ENCODE assay signal across 8 cellular contexts in the genomic region with DNA sequence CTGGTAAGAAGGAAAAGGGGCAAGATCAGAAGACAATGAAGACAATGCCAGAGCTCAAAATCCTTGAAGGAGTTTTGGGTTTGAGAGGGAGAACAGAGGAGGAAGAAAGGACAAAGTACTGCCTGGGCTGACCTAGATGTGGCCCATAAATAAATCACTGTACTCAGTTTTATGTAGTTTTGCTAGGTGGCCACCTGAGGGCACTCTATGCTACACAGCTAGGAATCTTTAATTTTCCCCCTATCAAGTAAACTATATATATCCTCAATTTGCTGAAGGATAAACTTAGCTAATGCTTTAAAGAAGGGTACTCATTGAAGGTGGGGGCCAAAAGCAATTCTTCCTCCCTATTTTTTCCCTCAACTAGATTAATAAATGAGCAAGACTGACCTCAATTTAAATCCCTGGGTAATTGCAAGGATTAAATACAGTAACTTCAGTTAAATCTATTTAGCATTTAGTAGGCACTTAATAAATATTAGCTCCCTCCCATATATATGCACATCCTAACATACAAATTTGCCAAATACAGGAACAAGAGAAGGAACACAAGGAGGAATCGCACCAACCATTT.
DNase-seq lines count a peak whose midpoint lies in the region; ATAC-seq, FAIRE-seq and TF ChIP-seq lines count a peak whose summit lies in the region.

No MANE protein-coding gene starts in this region.

- peak; percentile 15 to 48 for DNase-seq in A549 (ENCODE audit: low read depth in 1 of 2, low spot score in 1 of 2)
- DNase-seq in EL = peak; percentile 7
- peak; percentile 59 for DNase-seq in GM23338 (ENCODE audit: low spot score)
- peak; percentile 25 for DNase-seq in KG1 (lab: John Stamatoyannopoulos, UW)
- peak; percentile 12 for DNase-seq in fibroblast of the conjunctiva (ENCODE audit: low read depth)
- DNase-seq in occipital lobe (lab: John Stamatoyannopoulos, UW) = peak; percentile 12
- DNase-seq in activated T-helper 1 cell treated with anti-CD3 and anti-CD28 coated beads, Interleukin-12 subunit alpha, Interleukin-12 subunit beta, Interleukin-2, Interleukin-4 antibody, amounts not matched to agents 30 ng/mL and 10 ng/mL and 1 ng/mL, durations not matched to agents 14 hours and 24 hours and 36 hours (ENCODE audit: low spot score) = no peak

- H3K4me2 ChIP-seq in A549 = no peak overlapping the region
- H3K4me2 ChIP-seq in GM23338 = no peak overlapping the region

- H3K4me1 ChIP-seq in A549 = no peaks in the 10 kb centered on the region
- peaks cover 6% of the 10 kb centered on the region for H3K4me1 ChIP-seq in GM23338 (ENCODE audit: insufficient read depth)

- no peaks in the 10 kb centered on the region for H3K9me2 ChIP-seq in GM23338 (ENCODE audit: insufficient read depth)

- peak; percentile 13 to 25; a peak in 2 of 5 replicates for TF ChIP-seq RAD21 in A549 (conservative IDR thresholded peaks at IDR 0.05 in 1 of 2, IDR thresholded peaks at IDR 0.05 in 1 of 2)

- H2AFZ ChIP-seq in GM23338 = no peak overlapping the region

- ATAC-seq in A549 = peak; percentile 84 to 92
- peak; percentile 82 for ATAC-seq in GM23338
- ATAC-seq in SK-N-SH treated with all-trans-retinoic acid at 6 μM for 48 hours = peak; percentile 94

- CTCF ChIA-PET in A549 (lab: Yijun Ruan, JAX) = interaction anchor here (0.7 to 2.0 kb wide), 22 partner anchors 8 to 1546 kb away, joined by 3 to 14 read pairs (median 4); no protein-coding TSS in a partner anchor

- no peaks in the 10 kb centered on the region for H3K27me3 Mint-ChIP-seq in GM23338 (ENCODE audit: insufficient read depth, low read depth, poor library complexity)
- no peaks in the 10 kb centered on the region for H3K27me3 Mint-ChIP-seq in activated T-helper 1 cell treated with anti-CD3 and anti-CD28 coated beads, Interleukin-12 subunit alpha, Interleukin-12 subunit beta, Interleukin-2, Interleukin-4 antibody, amounts not matched to agents 30 ng/mL and 10 ng/mL and 1 ng/mL, durations not matched to agents 14 hours and 24 hours and 36 hours (ENCODE audit: insufficient read depth)

- no peak overlapping the region for H3K27ac Mint-ChIP-seq in GM23338
- no peak overlapping the region for H3K27ac Mint-ChIP-seq in activated T-helper 1 cell treated with anti-CD3 and anti-CD28 coated beads, Interleukin-12 subunit alpha, Interleukin-12 subunit beta, Interleukin-2, Interleukin-4 antibody, amounts not matched to agents 30 ng/mL and 10 ng/mL and 1 ng/mL, durations not matched to agents 14 hours and 24 hours and 36 hours

- H3K9me3 Mint-ChIP-seq in GM23338 = no peaks in the 10 kb centered on the region
- H3K9me3 Mint-ChIP-seq in activated T-helper 1 cell treated with anti-CD3 and anti-CD28 coated beads, Interleukin-12 subunit alpha, Interleukin-12 subunit beta, Interleukin-2, Interleukin-4 antibody, amounts not matched to agents 30 ng/mL and 10 ng/mL and 1 ng/mL, durations not matched to agents 14 hours and 24 hours and 36 hours = no peaks in the 10 kb centered on the region

- TF ChIP-seq POLR2A in A549 (IDR thresholded peaks at IDR 0.05; ENCODE audit: low read length) = no peak

- no peaks in the 10 kb centered on the region for H4K20me1 ChIP-seq in GM23338 (replicated peaks; ENCODE audit: insufficient read depth)

- WGBS in A549 (ENCODE audit: missing lambda C conversion rate) = 67% methylated on average over 1 of the region's 1 CpG

- FAIRE-seq in A549 (lab: Jason Lieb, UNC) = no peak

- peaks cover 9% of the 10 kb centered on the region for H3K4me1 Mint-ChIP-seq in GM23338
- H3K4me1 Mint-ChIP-seq in activated T-helper 1 cell treated with anti-CD3 and anti-CD28 coated beads, Interleukin-12 subunit alpha, Interleukin-12 subunit beta, Interleukin-2, Interleukin-4 antibody, amounts not matched to agents 30 ng/mL and 10 ng/mL and 1 ng/mL, durations not matched to agents 14 hours and 24 hours and 36 hours (ENCODE audit: low read depth) = peaks cover 8% of the 10 kb centered on the region

- H3K27ac ChIP-seq in A549 (no peak overlapping the region), GM23338 (ENCODE audit: low read depth) (no peak overlapping the region)

- no peaks in the 10 kb centered on the region for H3K27me3 ChIP-seq in GM23338 (ENCODE audit: insufficient read depth)

- H3K4me3 Mint-ChIP-seq in GM23338 = no peak overlapping the region
- H3K4me3 Mint-ChIP-seq in activated T-helper 1 cell treated with anti-CD3 and anti-CD28 coated beads, Interleukin-12 subunit alpha, Interleukin-12 subunit beta, Interleukin-2, Interleukin-4 antibody, amounts not matched to agents 30 ng/mL and 10 ng/mL and 1 ng/mL, durations not matched to agents 14 hours and 24 hours and 36 hours = no peak overlapping the region

- H3K36me3 Mint-ChIP-seq in GM23338 (ENCODE audit: low read depth) = no peaks in the 10 kb centered on the region
- no peaks in the 10 kb centered on the region for H3K36me3 Mint-ChIP-seq in activated T-helper 1 cell treated with anti-CD3 and anti-CD28 coated beads, Interleukin-12 subunit alpha, Interleukin-12 subunit beta, Interleukin-2, Interleukin-4 antibody, amounts not matched to agents 30 ng/mL and 10 ng/mL and 1 ng/mL, durations not matched to agents 14 hours and 24 hours and 36 hours (ENCODE audit: low read depth)

- TF ChIP-seq CTCF in A549 (IDR thresholded peaks at IDR 0.05) (peak; percentile 57), GM23338 (conservative IDR thresholded peaks at IDR 0.05; ENCODE audit: low read depth in 2 of 2) (peak; percentile 62 to 74)

- no peaks in the 10 kb centered on the region for H3K9me3 ChIP-seq in A549

- H3K36me3 ChIP-seq in GM23338 (ENCODE audit: insufficient read depth) = no peaks in the 10 kb centered on the region

- H3K79me2 ChIP-seq in GM23338 (replicated peaks; ENCODE audit: insufficient read depth) = no peaks in the 10 kb centered on the region

- TF ChIP-seq EP300 in A549 (IDR thresholded peaks at IDR 0.05) = no peak

- POLR2A ChIA-PET in A549 (lab: Yijun Ruan, JAX) = no interaction called here

- H3K4me3 ChIP-seq in A549 (no peak overlapping the region), GM23338 (no peak overlapping the region)

- intact Hi-C loops in activated T-helper 1 cell treated with anti-CD3 and anti-CD28 coated beads, Interleukin-12 subunit alpha, Interleukin-12 subunit beta, Interleukin-2, Interleukin-4 antibody, amounts not matched to agents 30 ng/mL and 10 ng/mL and 1 ng/mL, durations not matched to agents 14 hours and 24 hours and 36 hours (cut with micrococcal nuclease) = loop anchor here (1.0 to 10.0 kb wide), 2 partner anchors 1545 to 1887 kb away; no protein-coding TSS in a partner anchor

- no peaks in the 10 kb centered on the region for H3F3A ChIP-seq in GM23338 (replicated peaks; ENCODE audit: low read depth)

TF ChIP-seq in A549, 52 proteins besides CTCF, POLR2A, EP300 and RAD21:
- TF ChIP-seq BHLHE40 (IDR thresholded peaks at IDR 0.05; ENCODE audit: low read depth, low read length) = no peak
- TF ChIP-seq ZC3H11A (IDR thresholded peaks at IDR 0.05) = no peak

TF ChIP-seq in GM23338, 12 proteins besides CTCF, POLR2A, EP300 and RAD21 (continues in another document):
- TF ChIP-seq EZH2phosphoT487 (IDR thresholded peaks at IDR 0.05; ENCODE audit: unreplicated experiment) = no peak
- TF ChIP-seq NANOG (IDR thresholded peaks at IDR 0.05; ENCODE audit: borderline replicate concordance) = no peak
- TF ChIP-seq EZH2 (IDR thresholded peaks at IDR 0.05; ENCODE audit: low read depth, unreplicated experiment) = no peak
- TF ChIP-seq JUNB (IDR thresholded peaks at IDR 0.05; ENCODE audit: unreplicated experiment) = no peak
- TF ChIP-seq STAT1 (IDR thresholded peaks at IDR 0.05; ENCODE audit: unreplicated experiment) = no peak
- TF ChIP-seq POLR2AphosphoS5 (IDR thresholded peaks at IDR 0.05; ENCODE audit: low read depth) = no peak
- no peak for TF ChIP-seq ZNF114 (CRISPR knock-in tag; IDR thresholded peaks at IDR 0.05)

TF ChIP-seq in SK-N-SH treated with all-trans-retinoic acid at 6 μM for 48 hours, 23 proteins besides CTCF, POLR2A, EP300 and RAD21 (continues in another document):
- TF ChIP-seq TOX (CRISPR knock-in tag; IDR thresholded peaks at IDR 0.05; ENCODE audit: borderline replicate concordance) (no peak), GLIS3 (CRISPR knock-in tag; IDR thresholded peaks at IDR 0.05) (no peak), RARB (CRISPR knock-in tag; IDR thresholded peaks at IDR 0.05) (no peak), ZNF565 (CRISPR knock-in tag; conservative IDR thresholded peaks at IDR 0.05; ENCODE audit: low read depth) (no peak)
- TF ChIP-seq, protein P1, sequence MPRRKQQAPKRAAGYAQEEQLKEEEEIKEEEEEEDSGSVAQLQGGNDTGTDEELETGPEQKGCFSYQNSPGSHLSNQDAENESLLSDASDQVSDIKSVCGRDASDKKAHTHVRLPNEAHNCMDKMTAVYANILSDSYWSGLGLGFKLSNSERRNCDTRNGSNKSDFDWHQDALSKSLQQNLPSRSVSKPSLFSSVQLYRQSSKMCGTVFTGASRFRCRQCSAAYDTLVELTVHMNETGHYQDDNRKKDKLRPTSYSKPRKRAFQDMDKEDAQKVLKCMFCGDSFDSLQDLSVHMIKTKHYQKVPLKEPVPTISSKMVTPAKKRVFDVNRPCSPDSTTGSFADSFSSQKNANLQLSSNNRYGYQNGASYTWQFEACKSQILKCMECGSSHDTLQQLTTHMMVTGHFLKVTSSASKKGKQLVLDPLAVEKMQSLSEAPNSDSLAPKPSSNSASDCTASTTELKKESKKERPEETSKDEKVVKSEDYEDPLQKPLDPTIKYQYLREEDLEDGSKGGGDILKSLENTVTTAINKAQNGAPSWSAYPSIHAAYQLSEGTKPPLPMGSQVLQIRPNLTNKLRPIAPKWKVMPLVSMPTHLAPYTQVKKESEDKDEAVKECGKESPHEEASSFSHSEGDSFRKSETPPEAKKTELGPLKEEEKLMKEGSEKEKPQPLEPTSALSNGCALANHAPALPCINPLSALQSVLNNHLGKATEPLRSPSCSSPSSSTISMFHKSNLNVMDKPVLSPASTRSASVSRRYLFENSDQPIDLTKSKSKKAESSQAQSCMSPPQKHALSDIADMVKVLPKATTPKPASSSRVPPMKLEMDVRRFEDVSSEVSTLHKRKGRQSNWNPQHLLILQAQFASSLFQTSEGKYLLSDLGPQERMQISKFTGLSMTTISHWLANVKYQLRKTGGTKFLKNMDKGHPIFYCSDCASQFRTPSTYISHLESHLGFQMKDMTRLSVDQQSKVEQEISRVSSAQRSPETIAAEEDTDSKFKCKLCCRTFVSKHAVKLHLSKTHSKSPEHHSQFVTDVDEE (CRISPR knock-in tag; IDR thresholded peaks at IDR 0.05) = no peak
